1 cellular context compared by ENCODE assay signal in genomic region chr3:112132975-112133448, GRCh38.
TF ChIP-seq lines count a peak whose summit lies in the region.

GCSAM (minus strand) TSS chr3:112133248; CDS start chr3:112133120, 128 bp downstream.

TF ChIP-seq in HepG2, 621 proteins besides CTCF, POLR2A, EP300 and RAD21 (continued from another document):
- TF ChIP-seq ZNF784 (CRISPR knock-in tag; IDR thresholded peaks at IDR 0.05; ENCODE audit: borderline replicate concordance) (no peak), CBX5 (CRISPR knock-in tag; IDR thresholded peaks at IDR 0.05; ENCODE audit: borderline replicate concordance) (no peak), ZNF180 (CRISPR knock-in tag; IDR thresholded peaks at IDR 0.05; ENCODE audit: borderline replicate concordance, low read depth) (no peak), ZNF550 (CRISPR knock-in tag; IDR thresholded peaks at IDR 0.05; ENCODE audit: borderline replicate concordance) (no peak), ZZZ3 (CRISPR knock-in tag; IDR thresholded peaks at IDR 0.05; ENCODE audit: borderline replicate concordance) (no peak), ZNF720 (CRISPR knock-in tag; IDR thresholded peaks at IDR 0.05) (no peak), ZNF7 (CRISPR knock-in tag; IDR thresholded peaks at IDR 0.05) (no peak), ZNF589 (CRISPR knock-in tag; conservative IDR thresholded peaks at IDR 0.05) (no peak), PAX8 (CRISPR knock-in tag; IDR thresholded peaks at IDR 0.05; ENCODE audit: borderline replicate concordance) (no peak), FOXK1 (CRISPR knock-in tag; IDR thresholded peaks at IDR 0.05; ENCODE audit: borderline replicate concordance, low read depth) (no peak), ZSCAN22 (CRISPR knock-in tag; IDR thresholded peaks at IDR 0.05) (no peak), SYNCRIP (IDR thresholded peaks at IDR 0.05; ENCODE audit: insufficient read depth, low read depth, low read length) (no peak), KLF15 (CRISPR knock-in tag; IDR thresholded peaks at IDR 0.05; ENCODE audit: borderline replicate concordance) (no peak), GATA4 (IDR thresholded peaks at IDR 0.05; ENCODE audit: borderline replicate concordance, low read depth) (no peak)
